Comparison of ENCODE assay signal across 14 cellular contexts in genomic region chr7:3439333-3440030, GRCh38.
A peak's percentile ranks its signal among the peaks of the same experiment; 100 is the strongest.
DNase-seq lines count a peak whose midpoint lies in the region; ATAC-seq, FAIRE-seq and TF ChIP-seq lines count a peak whose summit lies in the region.
"Had no signal": no experiment of that assay in that cellular context is flagged by ENCODE, and none has a peak within 500 bp of the region (broad histone marks: within the 10 kb centered on the region; RNA-seq: fewer than 3 reads in every experiment).

No MANE protein-coding gene starts in this region.

- TF ChIP-seq EP300 in Ishikawa (IDR thresholded peaks at IDR 0.05; ENCODE audit: borderline replicate concordance): no peak

- no peak for ATAC-seq in naive thymus-derived CD4-positive, alpha-beta T cell

- no peaks in the 10 kb centered on the region for H3F3A ChIP-seq in MM.1S (ENCODE audit: insufficient read depth, low read length)

- no peaks in the 10 kb centered on the region for H4K20me1 ChIP-seq in MM.1S (ENCODE audit: insufficient read depth, low read length)

- no peaks in the 10 kb centered on the region for H3K9me3 ChIP-seq in colonic mucosa
- H3K9me3 ChIP-seq in MM.1S (replicated peaks; ENCODE audit: insufficient read depth, low read length): no peaks in the 10 kb centered on the region
- H3K9me3 ChIP-seq in naive thymus-derived CD4-positive, alpha-beta T cell (ENCODE audit: control insufficient read depth in 2 of 3, low read length in 3 of 3): no peaks in the 10 kb centered on the region
- H3K9me3 ChIP-seq: tibial artery had no signal

- no peaks in the 10 kb centered on the region for H3K36me3 ChIP-seq in bronchial epithelial cell (ENCODE audit: control insufficient read depth, insufficient read depth, low read length)
- H3K36me3 ChIP-seq in colonic mucosa: no peaks in the 10 kb centered on the region
- no peaks in the 10 kb centered on the region for H3K36me3 ChIP-seq in MM.1S (replicated peaks; ENCODE audit: insufficient read depth, low read length)
- H3K36me3 ChIP-seq in naive thymus-derived CD4-positive, alpha-beta T cell (ENCODE audit: control insufficient read depth in 2 of 3, insufficient read depth in 3 of 3, low read length in 3 of 3): no peaks in the 10 kb centered on the region
- H3K36me3 ChIP-seq: tibial artery had no signal

- DNase-seq in AG04449 (ENCODE audit: low read depth, low spot score) (peak; percentile 72), bronchial epithelial cell (ENCODE audit: low read depth) (peak; percentile 88), kidney tubule cell (ENCODE audit: low spot score) (peak; percentile 72), colonic mucosa (no peak), MM.1S (no peak), DMS79 treated with DMSO at 0.1 percent for 48 hours (lab: John Stamatoyannopoulos, UW) (no peak)
- no peak for DNase-seq in naive thymus-derived CD4-positive, alpha-beta T cell
- DNase-seq: activated naive CD4-positive, alpha-beta T cell treated with Interleukin-2 at 50 U/mL for 16 hours; CD4-positive, alpha-beta T cell; SIG-M5; tibial artery had no signal

- no peak overlapping the region for H3K4me3 ChIP-seq in AG04449 (ENCODE audit: low read depth, low read length)
- no peak overlapping the region for H3K4me3 ChIP-seq in bronchial epithelial cell (ENCODE audit: low read depth, low read length)
- H3K4me3 ChIP-seq in colonic mucosa: no peak overlapping the region
- H3K4me3 ChIP-seq in MM.1S (ENCODE audit: low read length): no peak overlapping the region
- H3K4me3 ChIP-seq in naive thymus-derived CD4-positive, alpha-beta T cell (ENCODE audit: low read length): no peak overlapping the region
- H3K4me3 ChIP-seq: tibial artery had no signal

- no peak overlapping the region for H3K27ac Mint-ChIP-seq in naive thymus-derived CD4-positive, alpha-beta T cell
- H3K27ac Mint-ChIP-seq: CD4-positive, alpha-beta T cell; IgD-negative memory B cell had no signal

- H3K27me3 Mint-ChIP-seq in naive thymus-derived CD4-positive, alpha-beta T cell: peaks cover 0 to 9% (median 0%) of the 10 kb centered on the region in 5 donors
- H3K27me3 Mint-ChIP-seq: CD4-positive, alpha-beta T cell had no signal

- POLR2A ChIA-PET in AG04449 (lab: Yijun Ruan, JAX): no interaction called here
- POLR2A ChIA-PET in naive thymus-derived CD4-positive, alpha-beta T cell (lab: Charles Lee): no interaction called here

- H3K27me3 ChIP-seq in bronchial epithelial cell (ENCODE audit: control insufficient read depth, insufficient read depth, low read length): no peaks in the 10 kb centered on the region
- H3K27me3 ChIP-seq in colonic mucosa: no peaks in the 10 kb centered on the region
- no peaks in the 10 kb centered on the region for H3K27me3 ChIP-seq in MM.1S (replicated peaks; ENCODE audit: insufficient read depth, low read length)
- H3K27me3 ChIP-seq in naive thymus-derived CD4-positive, alpha-beta T cell (ENCODE audit: control insufficient read depth in 2 of 2, insufficient read depth in 2 of 2, low read length in 2 of 2): no peaks in the 10 kb centered on the region
- H3K27me3 ChIP-seq: tibial artery had no signal

- TF ChIP-seq RAD21 in Ishikawa (IDR thresholded peaks at IDR 0.05; ENCODE audit: low read depth): no peak

- no peak overlapping the region for H2AFZ ChIP-seq in MM.1S (ENCODE audit: low read length)

- no peak for FAIRE-seq in bronchial epithelial cell (lab: Jason Lieb, UNC)
- FAIRE-seq: islet of Langerhans had no signal

- no peak overlapping the region for H3K9ac ChIP-seq in colonic mucosa (ENCODE audit: low read depth in 2 of 2, low read length in 2 of 2)
- no peak overlapping the region for H3K9ac ChIP-seq in MM.1S (ENCODE audit: low read length)

- peaks cover 0 to 8% (median 5%) of the 10 kb centered on the region in 11 donors for H3K9me3 Mint-ChIP-seq in naive thymus-derived CD4-positive, alpha-beta T cell
- H3K9me3 Mint-ChIP-seq: CD4-positive, alpha-beta T cell had no signal

- no peaks in the 10 kb centered on the region for H3K4me1 ChIP-seq in colonic mucosa
- H3K4me1 ChIP-seq in MM.1S (ENCODE audit: low read length): no peaks in the 10 kb centered on the region
- no peaks in the 10 kb centered on the region for H3K4me1 ChIP-seq in naive thymus-derived CD4-positive, alpha-beta T cell (ENCODE audit: control insufficient read depth in 2 of 2, insufficient read depth in 2 of 2, low read length in 2 of 2)

- no peak overlapping the region for H3K4me2 ChIP-seq in MM.1S (ENCODE audit: low read depth, low read length)

- no peaks in the 10 kb centered on the region for H3K9me2 ChIP-seq in MM.1S (replicated peaks; ENCODE audit: insufficient read depth, low read length)

- no peaks in the 10 kb centered on the region for H3K79me2 ChIP-seq in MM.1S (ENCODE audit: low read length)

- H3K27ac ChIP-seq in colonic mucosa (no peak overlapping the region), MM.1S (ENCODE audit: low read length) (no peak overlapping the region)
- no peak overlapping the region for H3K27ac ChIP-seq in naive thymus-derived CD4-positive, alpha-beta T cell (ENCODE audit: low read depth, low read length)
- H3K27ac ChIP-seq: tibial artery had no signal

- intact Hi-C loops in colonic mucosa (cut with DNase I): no loop called here
- intact Hi-C loops in naive thymus-derived CD4-positive, alpha-beta T cell (cut with micrococcal nuclease): no loop called here

- no peak for TF ChIP-seq CTCF in AG04449 (IDR thresholded peaks at IDR 0.05; ENCODE audit: insufficient read depth, low read length, missing control alignments)
- no peak for TF ChIP-seq CTCF in bronchial epithelial cell (IDR thresholded peaks at IDR 0.05; ENCODE audit: insufficient read depth, low read length, severe bottlenecking)
- no peak for TF ChIP-seq CTCF in colonic mucosa (IDR thresholded peaks at IDR 0.05)
- TF ChIP-seq CTCF in MM.1S (IDR thresholded peaks at IDR 0.05; ENCODE audit: low read length): no peak

- H3K4me3 Mint-ChIP-seq in naive thymus-derived CD4-positive, alpha-beta T cell: no peak overlapping the region
- H3K4me3 Mint-ChIP-seq: CD4-positive, alpha-beta T cell; IgD-negative memory B cell had no signal

- CTCF ChIA-PET in AG04449 (lab: Yijun Ruan, JAX): no interaction called here
- CTCF ChIA-PET in naive thymus-derived CD4-positive, alpha-beta T cell (lab: Charles Lee): interaction anchor here (0.7 kb wide), 1 partner anchor 298 kb away, joined by 3 read pairs; no protein-coding TSS in a partner anchor

- peaks cover 0 to 6% (median 5%) of the 10 kb centered on the region in 5 donors for H3K36me3 Mint-ChIP-seq in naive thymus-derived CD4-positive, alpha-beta T cell
- H3K36me3 Mint-ChIP-seq: IgD-negative memory B cell had no signal

- peaks cover 0 to 1% (median 0%) of the 10 kb centered on the region in 7 donors for H3K4me1 Mint-ChIP-seq in naive thymus-derived CD4-positive, alpha-beta T cell

TF ChIP-seq in Ishikawa, 13 proteins besides CTCF, POLR2A, EP300 and RAD21:
- no peak for TF ChIP-seq FOXM1 (IDR thresholded peaks at IDR 0.05; ENCODE audit: borderline replicate concordance, low read depth)
- no peak for TF ChIP-seq TEAD4 (IDR thresholded peaks at IDR 0.05)
- TF ChIP-seq CEBPB (IDR thresholded peaks at IDR 0.05): peak; percentile 72
- no peak for TF ChIP-seq REST (IDR thresholded peaks at IDR 0.05; ENCODE audit: low read depth)
- no peak for TF ChIP-seq ZBTB7A (IDR thresholded peaks at IDR 0.05; ENCODE audit: low read depth)
- no peak for TF ChIP-seq MAX (IDR thresholded peaks at IDR 0.05)
TF ChIP-seq in Ishikawa: peak in this region for 1.

Comparison
In these comparisons a context has a peak if more than half of its experiments do, and no peak if none do; other contexts are left out.
1. DNase-seq: peak in AG04449 (single experiment), bronchial epithelial cell (single experiment) and kidney tubule cell (single experiment); none in colonic mucosa (single experiment), MM.1S (single experiment), naive thymus-derived CD4-positive, alpha-beta T cell (0 of 9) and DMS79 treated with DMSO at 0.1 percent for 48 hours (single experiment).